In genomic region chr4:68447201-68447600, GRCh38 we compare ENCODE assay signal across 27 cellular contexts. TPM values are rescaled to one million over a fixed set of nuclear protein-coding genes. Genes with fewer than 3 reads are reported as not detected.
DNase-seq lines count a peak whose midpoint lies in the region; ATAC-seq and TF ChIP-seq lines count a peak whose summit lies in the region.
"Had no signal": no experiment of that assay in that cellular context is flagged by ENCODE, and none has a peak within 500 bp of the region (broad histone marks: within the 10 kb centered on the region; RNA-seq: fewer than 3 reads in every experiment).

Gene TMPRSS11E (plus strand): TSS chr4:68447463. CDS start chr4:68447513, 50 bp downstream.

- no peak within 1 kb of the TSS for H3K56ac ChIP-seq in mesendoderm (ENCODE audit: low read length)

- H3K18ac ChIP-seq in mesendoderm (ENCODE audit: low read length) = no peak within 1 kb of the TSS

- no peak within 1 kb of the TSS for H3K9ac ChIP-seq in mesendoderm (ENCODE audit: low read length)
- H3K9ac ChIP-seq: BLaER1 treated with 17β-estradiol and CSF1 and Interleukin-3, amounts not matched to agents 10 nM and 100 nM; KMS-11 had no signal

- no peak for ATAC-seq in GM21717 (IDR thresholded peaks at IDR 0.05; ENCODE audit: unreplicated experiment)
- no peak for ATAC-seq in GM18907 (IDR thresholded peaks at IDR 0.05; ENCODE audit: unreplicated experiment)
- ATAC-seq: gastrocnemius medialis, natural killer cell, SK-N-SH treated with all-trans-retinoic acid at 6 μM for 48 hours, T-helper 17 cell had no signal

- H3K27me3 ChIP-seq in mesendoderm (ENCODE audit: insufficient read depth, low read length, poor library complexity) = no peaks in the 10 kb centered on the region
- H3K27me3 ChIP-seq: BLaER1 treated with 17β-estradiol and CSF1 and Interleukin-3, amounts not matched to agents 10 nM and 100 nM; cardiac muscle cell; esophagus muscularis mucosa; gastrocnemius medialis; stomach; thyroid gland had no signal

- H2BK120ac ChIP-seq in mesendoderm (ENCODE audit: low read depth, low read length) = no peak within 1 kb of the TSS

- H3K27ac ChIP-seq in epithelial cell of prostate (peak within 1 kb of the TSS; percentile 41), mesendoderm (ENCODE audit: low read depth, low read length) (no peak within 1 kb of the TSS)
- H3K27ac ChIP-seq: BLaER1 treated with 17β-estradiol and CSF1 and Interleukin-3, amounts not matched to agents 10 nM and 100 nM; cardiac muscle cell; coronary artery; esophagus muscularis mucosa; gastrocnemius medialis; KMS-11; left ventricle myocardium inferior; stomach; thyroid gland had no signal

- no peaks in the 10 kb centered on the region for H3K36me3 ChIP-seq in mesendoderm (ENCODE audit: control insufficient read depth, insufficient read depth, low read length)
- H3K36me3 ChIP-seq: BLaER1 treated with 17β-estradiol and CSF1 and Interleukin-3, amounts not matched to agents 10 nM and 100 nM; cardiac muscle cell; esophagus muscularis mucosa; gastrocnemius medialis; left ventricle myocardium inferior; stomach; thyroid gland had no signal

- no peak within 1 kb of the TSS for H3K4ac ChIP-seq in mesendoderm (ENCODE audit: low read depth, low read length)

- WGBS in mesendoderm (ENCODE audit: extremely low coverage, insufficient coverage, low lambda C conversion rate) = 100% methylated on average over 1 of the region's 3 CpGs

- no peaks in the 10 kb centered on the region for H3K79me2 ChIP-seq in mesendoderm (ENCODE audit: control insufficient read depth, insufficient read depth, low read length)

- H3K4me3 ChIP-seq in LNCaP clone FGC (ENCODE audit: low read depth, low read length) (no peak within 1 kb of the TSS), mesendoderm (ENCODE audit: low read length) (no peak within 1 kb of the TSS)
- H3K4me3 ChIP-seq: BLaER1 treated with 17β-estradiol and CSF1 and Interleukin-3, amounts not matched to agents 10 nM and 100 nM; cardiac muscle cell; coronary artery; esophagus muscularis mucosa; gastrocnemius medialis; left ventricle myocardium inferior; stomach; thyroid gland had no signal

- H2BK15ac ChIP-seq in mesendoderm (replicated peaks; ENCODE audit: low read depth) = no peak within 1 kb of the TSS

- no peak within 1 kb of the TSS for H4K5ac ChIP-seq in mesendoderm (ENCODE audit: low read length)

- H3K4me1 ChIP-seq in mesendoderm (ENCODE audit: control insufficient read depth, low read depth, low read length) = no peaks in the 10 kb centered on the region
- H3K4me1 ChIP-seq: BLaER1 treated with 17β-estradiol and CSF1 and Interleukin-3, amounts not matched to agents 10 nM and 100 nM; esophagus muscularis mucosa; gastrocnemius medialis; left ventricle myocardium inferior; stomach; thyroid gland had no signal

- no peak within 1 kb of the TSS for H2BK5ac ChIP-seq in mesendoderm (ENCODE audit: low read length)

- no peak within 1 kb of the TSS for H2AK5ac ChIP-seq in mesendoderm (ENCODE audit: low read length)

- no peak within 1 kb of the TSS for H3K4me2 ChIP-seq in mesendoderm (ENCODE audit: low read length)
- H3K4me2 ChIP-seq: BLaER1 treated with 17β-estradiol and CSF1 and Interleukin-3, amounts not matched to agents 10 nM and 100 nM; KMS-11 had no signal

- TF ChIP-seq CTCF in LNCaP clone FGC (IDR thresholded peaks at IDR 0.05; ENCODE audit: control insufficient read depth, extremely low read depth, insufficient read depth) = no peak

- DNase-seq in DMS53 treated with DMSO at 0.1 percent for 48 hours (lab: John Stamatoyannopoulos, UW; ENCODE audit: unreplicated experiment) = peak; percentile 76
- DNase-seq in LNCaP clone FGC (ENCODE audit: low read depth) = peak; percentile 76
- no peak for DNase-seq in epithelial cell of prostate (ENCODE audit: low read depth, low spot score)
- peak; percentile 79 for DNase-seq in mesendoderm
- DNase-seq in NCI-H2227 treated with DMSO at 0.1 percent for 48 hours (lab: John Stamatoyannopoulos, UW) = no peak
- DNase-seq: activated CD4-positive, alpha-beta T cell treated with anti-CD3 and anti-CD28 coated beads for 4 hours; activated CD8-positive, alpha-beta memory T cell treated with anti-CD3 and anti-CD28 coated beads for 24 hours; activated effector memory CD4-positive, alpha-beta T cell treated with Interleukin-2 at 50 U/mL for 16 hours; aorta; DND-41; effector memory CD4-positive, alpha-beta T cell; gastrocnemius medialis; left ventricle myocardium inferior; midbrain; natural killer cell; NCI-H1694; stomach; T-helper 17 cell; thyroid gland had no signal

- no peaks in the 10 kb centered on the region for H3K79me1 ChIP-seq in mesendoderm (ENCODE audit: low read length)

- H4K8ac ChIP-seq in mesendoderm (ENCODE audit: low read depth, low read length) = no peak within 1 kb of the TSS

- no peak within 1 kb of the TSS for H3K23ac ChIP-seq in mesendoderm (ENCODE audit: low read length)

RNA-seq across cellular contexts. Expression of gene TMPRSS11E, which starts in this region (rescaled TPM):
- polyA plus RNA-seq in mesendoderm (2013, experiment 1 of 2) = 4.8 TPM
- polyA plus RNA-seq in mesendoderm (2013, experiment 2 of 2) = 5.3 TPM
- polyA plus RNA-seq: cardiac muscle cell had no signal

Comparison
In these comparisons a context has a peak if more than half of its experiments do, and no peak if none do; other contexts are left out.
1. DNase-seq: peak in DMS53 treated with DMSO at 0.1 percent for 48 hours (single experiment), LNCaP clone FGC (single experiment) and mesendoderm (single experiment); none in epithelial cell of prostate (single experiment) and NCI-H2227 treated with DMSO at 0.1 percent for 48 hours (single experiment).